11 cellular contexts compared by ENCODE assay signal in the genomic region with DNA sequence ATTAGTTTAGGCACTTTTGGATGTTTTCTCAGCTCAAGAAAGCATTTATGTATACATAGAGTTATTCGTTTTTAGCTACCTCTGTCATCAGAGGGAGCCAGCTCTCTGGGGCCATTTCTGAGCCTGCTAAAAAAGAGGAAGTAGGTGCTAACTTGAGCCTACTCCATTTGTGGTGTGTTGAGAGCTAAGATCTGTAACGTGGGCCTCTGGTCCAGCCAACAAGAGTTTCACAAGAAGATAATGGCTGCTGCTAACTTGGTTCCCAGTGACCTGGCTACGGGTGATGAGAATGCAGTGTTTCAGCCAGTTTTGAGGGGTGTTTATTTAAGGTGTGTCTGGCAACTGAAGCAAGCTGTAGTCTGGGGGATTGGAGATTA.
DNase-seq lines count a peak whose midpoint lies in the region; ATAC-seq and TF ChIP-seq lines count a peak whose summit lies in the region.
"Had no signal": no experiment of that assay in that cellular context is flagged by ENCODE, and none has a peak within 500 bp of the region (broad histone marks: within the 10 kb centered on the region; RNA-seq: fewer than 3 reads in every experiment).

No MANE protein-coding gene starts in this region.

- H3K4me1 Mint-ChIP-seq in GM23338 = peaks cover 17% of the 10 kb centered on the region
- no peaks in the 10 kb centered on the region for H3K4me1 Mint-ChIP-seq in chondrocyte (ENCODE audit: low read depth)

- peak; percentile 63 for ATAC-seq in GM18861 (IDR thresholded peaks at IDR 0.05; ENCODE audit: unreplicated experiment)
- ATAC-seq in GM23338 = no peak
- ATAC-seq in HG03575 (IDR thresholded peaks at IDR 0.05; ENCODE audit: extremely low read depth, insufficient number of reproducible peaks, low FRiP score, unreplicated experiment) = peak; percentile 83
- ATAC-seq in left lung = peak; percentile 60
- ATAC-seq: stimulated activated effector memory CD8-positive, alpha-beta T cell treated with anti-CD3 and anti-CD28 coated beads, Interleukin-12 subunit alpha, Interleukin-12 subunit beta, amount 100 ng/mL, for 72 hours had no signal

- DNase-seq in GM23338 (ENCODE audit: low spot score) = no peak
- no peak for DNase-seq in left lung
- no peak for DNase-seq in anterior cingulate cortex (lab: John Stamatoyannopoulos, UW)
- no peak for DNase-seq in NCI-H82 (lab: John Stamatoyannopoulos, UW)
- DNase-seq in NCI-H2171 (lab: John Stamatoyannopoulos, UW) = no peak
- no peak for DNase-seq in chondrocyte (ENCODE audit: low spot score)
- DNase-seq: central memory CD4-positive, alpha-beta T cell; MG63 had no signal

- no peak overlapping the region for H3K27ac ChIP-seq in GM23338 (ENCODE audit: low read depth)
- H3K27ac ChIP-seq in left lung = no peak overlapping the region

- H3K4me2 ChIP-seq in GM23338 = no peak overlapping the region

- H3F3A ChIP-seq in GM23338 (replicated peaks; ENCODE audit: low read depth) = no peaks in the 10 kb centered on the region

- H3K4me3 ChIP-seq in GM23338 (no peak overlapping the region), left lung (no peak overlapping the region)
- H3K4me3 ChIP-seq: MG63 had no signal

- H4K20me1 ChIP-seq in GM23338 (replicated peaks; ENCODE audit: insufficient read depth) = no peaks in the 10 kb centered on the region

- no peaks in the 10 kb centered on the region; the same call in 1 of the 2 replicates for H3K9me2 ChIP-seq in GM23338 (ENCODE audit: insufficient read depth)

- no peaks in the 10 kb centered on the region for H3K4me1 ChIP-seq in GM23338 (ENCODE audit: insufficient read depth)
- peaks cover 0 to 29% of the 10 kb centered on the region in 2 donors for H3K4me1 ChIP-seq in left lung

- TF ChIP-seq CTCF in GM23338 (conservative IDR thresholded peaks at IDR 0.05; ENCODE audit: low read depth in 2 of 2) = no peak
- TF ChIP-seq CTCF in left lung (IDR thresholded peaks at IDR 0.05) = no peak
- no peak for TF ChIP-seq CTCF in chondrocyte (IDR thresholded peaks at IDR 0.05)

- H3K36me3 ChIP-seq in GM23338 (ENCODE audit: insufficient read depth) = no peaks in the 10 kb centered on the region
- H3K36me3 ChIP-seq in left lung = no peaks in the 10 kb centered on the region
- H3K36me3 ChIP-seq: MG63 had no signal

- H3K9me3 Mint-ChIP-seq in GM23338 = peaks cover 20% of the 10 kb centered on the region
- H3K9me3 Mint-ChIP-seq in chondrocyte (ENCODE audit: low read depth) = peaks cover 20% of the 10 kb centered on the region

- H3K9me3 ChIP-seq in left lung = peaks cover 0 to 14% of the 10 kb centered on the region in 2 donors

- no peak overlapping the region for H3K4me3 Mint-ChIP-seq in GM23338
- H3K4me3 Mint-ChIP-seq in chondrocyte (ENCODE audit: unreplicated experiment) = no peak overlapping the region
- H3K4me3 Mint-ChIP-seq: stimulated activated effector memory CD8-positive, alpha-beta T cell treated with anti-CD3 and anti-CD28 coated beads, Interleukin-12 subunit alpha, Interleukin-12 subunit beta, amount 100 ng/mL, for 72 hours had no signal

- H3K27me3 ChIP-seq in GM23338 (ENCODE audit: insufficient read depth) (no peaks in the 10 kb centered on the region), left lung (no peaks in the 10 kb centered on the region)
- H3K27me3 ChIP-seq: MG63 had no signal

- no peaks in the 10 kb centered on the region for H3K27me3 Mint-ChIP-seq in GM23338 (ENCODE audit: insufficient read depth, low read depth, poor library complexity)
- no peaks in the 10 kb centered on the region for H3K27me3 Mint-ChIP-seq in chondrocyte (ENCODE audit: low read depth)

- no peak overlapping the region for H3K27ac Mint-ChIP-seq in GM23338
- H3K27ac Mint-ChIP-seq in chondrocyte (ENCODE audit: unreplicated experiment) = no peak overlapping the region
- H3K27ac Mint-ChIP-seq: stimulated activated effector memory CD8-positive, alpha-beta T cell treated with anti-CD3 and anti-CD28 coated beads, Interleukin-12 subunit alpha, Interleukin-12 subunit beta, amount 100 ng/mL, for 72 hours had no signal

- no peaks in the 10 kb centered on the region for H3K79me2 ChIP-seq in GM23338 (replicated peaks; ENCODE audit: insufficient read depth)

- H3K36me3 Mint-ChIP-seq in GM23338 (ENCODE audit: low read depth) = no peaks in the 10 kb centered on the region; the same call in 2 of the 3 replicates
- H3K36me3 Mint-ChIP-seq in chondrocyte (ENCODE audit: low read depth) = peaks cover 12% of the 10 kb centered on the region
- H3K36me3 Mint-ChIP-seq: stimulated activated effector memory CD8-positive, alpha-beta T cell treated with anti-CD3 and anti-CD28 coated beads, Interleukin-12 subunit alpha, Interleukin-12 subunit beta, amount 100 ng/mL, for 72 hours had no signal

- intact Hi-C loops in left lung (cut with DNase I) = no loop called here

- H2AFZ ChIP-seq in GM23338 = peak overlapping the region; percentile 43; the same call in 1 of the 2 replicates

TF ChIP-seq in GM23338, 12 proteins besides CTCF, POLR2A, EP300 and RAD21:
- no peak for TF ChIP-seq ZNF114 (CRISPR knock-in tag; IDR thresholded peaks at IDR 0.05)
- no peak for TF ChIP-seq ETS1 (IDR thresholded peaks at IDR 0.05)
- TF ChIP-seq, protein P1, sequence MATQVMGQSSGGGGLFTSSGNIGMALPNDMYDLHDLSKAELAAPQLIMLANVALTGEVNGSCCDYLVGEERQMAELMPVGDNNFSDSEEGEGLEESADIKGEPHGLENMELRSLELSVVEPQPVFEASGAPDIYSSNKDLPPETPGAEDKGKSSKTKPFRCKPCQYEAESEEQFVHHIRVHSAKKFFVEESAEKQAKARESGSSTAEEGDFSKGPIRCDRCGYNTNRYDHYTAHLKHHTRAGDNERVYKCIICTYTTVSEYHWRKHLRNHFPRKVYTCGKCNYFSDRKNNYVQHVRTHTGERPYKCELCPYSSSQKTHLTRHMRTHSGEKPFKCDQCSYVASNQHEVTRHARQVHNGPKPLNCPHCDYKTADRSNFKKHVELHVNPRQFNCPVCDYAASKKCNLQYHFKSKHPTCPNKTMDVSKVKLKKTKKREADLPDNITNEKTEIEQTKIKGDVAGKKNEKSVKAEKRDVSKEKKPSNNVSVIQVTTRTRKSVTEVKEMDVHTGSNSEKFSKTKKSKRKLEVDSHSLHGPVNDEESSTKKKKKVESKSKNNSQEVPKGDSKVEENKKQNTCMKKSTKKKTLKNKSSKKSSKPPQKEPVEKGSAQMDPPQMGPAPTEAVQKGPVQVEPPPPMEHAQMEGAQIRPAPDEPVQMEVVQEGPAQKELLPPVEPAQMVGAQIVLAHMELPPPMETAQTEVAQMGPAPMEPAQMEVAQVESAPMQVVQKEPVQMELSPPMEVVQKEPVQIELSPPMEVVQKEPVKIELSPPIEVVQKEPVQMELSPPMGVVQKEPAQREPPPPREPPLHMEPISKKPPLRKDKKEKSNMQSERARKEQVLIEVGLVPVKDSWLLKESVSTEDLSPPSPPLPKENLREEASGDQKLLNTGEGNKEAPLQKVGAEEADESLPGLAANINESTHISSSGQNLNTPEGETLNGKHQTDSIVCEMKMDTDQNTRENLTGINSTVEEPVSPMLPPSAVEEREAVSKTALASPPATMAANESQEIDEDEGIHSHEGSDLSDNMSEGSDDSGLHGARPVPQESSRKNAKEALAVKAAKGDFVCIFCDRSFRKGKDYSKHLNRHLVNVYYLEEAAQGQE (IDR thresholded peaks at IDR 0.05; ENCODE audit: unreplicated experiment) = no peak
- no peak for TF ChIP-seq JUNB (IDR thresholded peaks at IDR 0.05; ENCODE audit: unreplicated experiment)
- no peak for TF ChIP-seq EZH2 (IDR thresholded peaks at IDR 0.05; ENCODE audit: low read depth, unreplicated experiment)
- no peak for TF ChIP-seq POLR2AphosphoS5 (IDR thresholded peaks at IDR 0.05; ENCODE audit: low read depth)
TF ChIP-seq in GM23338: peak in this region for 0.
